ENCODE assay signal across 1 cellular context in the genomic region with DNA sequence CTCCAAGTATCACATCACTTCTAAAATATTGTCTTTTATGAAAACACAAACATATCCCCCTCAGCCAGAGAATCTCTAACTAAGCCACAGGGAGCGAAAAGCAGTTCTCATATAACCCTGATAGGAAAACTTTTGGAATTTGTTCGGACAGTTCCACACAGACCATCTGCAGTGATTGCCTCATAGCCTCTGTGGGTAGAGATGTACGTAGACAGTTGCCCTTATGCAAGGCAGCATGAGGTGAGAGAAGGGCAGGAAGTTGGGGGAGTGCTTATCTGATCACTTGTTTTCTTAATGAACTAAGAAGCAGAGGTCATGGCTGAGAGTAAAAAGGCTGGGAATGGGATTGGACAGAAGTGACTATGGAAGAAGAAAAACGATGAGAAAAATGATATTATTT.
TF ChIP-seq lines count a peak whose summit lies in the region.

No MANE protein-coding gene starts in this region.

TF ChIP-seq in HepG2, 621 proteins besides CTCF, POLR2A, EP300 and RAD21 (continued from another document and continues in another):
- TF ChIP-seq MLLT10 (CRISPR knock-in tag; IDR thresholded peaks at IDR 0.05) = no peak
- TF ChIP-seq BRD4 (CRISPR knock-in tag; IDR thresholded peaks at IDR 0.05) = no peak
- peak; percentile 98 for TF ChIP-seq GFI1 (CRISPR knock-in tag; IDR thresholded peaks at IDR 0.05; ENCODE audit: borderline replicate concordance)
- TF ChIP-seq PRMT3 (CRISPR knock-in tag; IDR thresholded peaks at IDR 0.05; ENCODE audit: borderline replicate concordance, low read depth) = no peak
- TF ChIP-seq, protein P1, sequence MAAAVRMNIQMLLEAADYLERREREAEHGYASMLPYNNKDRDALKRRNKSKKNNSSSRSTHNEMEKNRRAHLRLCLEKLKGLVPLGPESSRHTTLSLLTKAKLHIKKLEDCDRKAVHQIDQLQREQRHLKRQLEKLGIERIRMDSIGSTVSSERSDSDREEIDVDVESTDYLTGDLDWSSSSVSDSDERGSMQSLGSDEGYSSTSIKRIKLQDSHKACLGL (CRISPR knock-in tag; IDR thresholded peaks at IDR 0.05) = no peak
- no peak for TF ChIP-seq EEA1 (CRISPR knock-in tag; IDR thresholded peaks at IDR 0.05; ENCODE audit: borderline replicate concordance)
- TF ChIP-seq ZSCAN22 (CRISPR knock-in tag; IDR thresholded peaks at IDR 0.05) = no peak
- TF ChIP-seq ZNF124 (CRISPR knock-in tag; IDR thresholded peaks at IDR 0.05) = peak; percentile 99
- TF ChIP-seq, protein P2, sequence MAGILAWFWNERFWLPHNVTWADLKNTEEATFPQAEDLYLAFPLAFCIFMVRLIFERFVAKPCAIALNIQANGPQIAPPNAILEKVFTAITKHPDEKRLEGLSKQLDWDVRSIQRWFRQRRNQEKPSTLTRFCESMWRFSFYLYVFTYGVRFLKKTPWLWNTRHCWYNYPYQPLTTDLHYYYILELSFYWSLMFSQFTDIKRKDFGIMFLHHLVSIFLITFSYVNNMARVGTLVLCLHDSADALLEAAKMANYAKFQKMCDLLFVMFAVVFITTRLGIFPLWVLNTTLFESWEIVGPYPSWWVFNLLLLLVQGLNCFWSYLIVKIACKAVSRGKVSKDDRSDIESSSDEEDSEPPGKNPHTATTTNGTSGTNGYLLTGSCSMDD (CRISPR knock-in tag; IDR thresholded peaks at IDR 0.05) = no peak
- TF ChIP-seq ATM (IDR thresholded peaks at IDR 0.05; ENCODE audit: borderline replicate concordance) = peak; percentile 98; the same call in 1 of the 2 replicates
- no peak; the same call in 1 of the 2 replicates for TF ChIP-seq ZNF350 (CRISPR knock-in tag; IDR thresholded peaks at IDR 0.05; ENCODE audit: borderline replicate concordance, low read depth)
- TF ChIP-seq MIXL1 (CRISPR knock-in tag; IDR thresholded peaks at IDR 0.05) = peak; percentile 100
- TF ChIP-seq CBFB (CRISPR knock-in tag; IDR thresholded peaks at IDR 0.05) = no peak; the same call in 1 of the 2 replicates
- TF ChIP-seq, protein P3, sequence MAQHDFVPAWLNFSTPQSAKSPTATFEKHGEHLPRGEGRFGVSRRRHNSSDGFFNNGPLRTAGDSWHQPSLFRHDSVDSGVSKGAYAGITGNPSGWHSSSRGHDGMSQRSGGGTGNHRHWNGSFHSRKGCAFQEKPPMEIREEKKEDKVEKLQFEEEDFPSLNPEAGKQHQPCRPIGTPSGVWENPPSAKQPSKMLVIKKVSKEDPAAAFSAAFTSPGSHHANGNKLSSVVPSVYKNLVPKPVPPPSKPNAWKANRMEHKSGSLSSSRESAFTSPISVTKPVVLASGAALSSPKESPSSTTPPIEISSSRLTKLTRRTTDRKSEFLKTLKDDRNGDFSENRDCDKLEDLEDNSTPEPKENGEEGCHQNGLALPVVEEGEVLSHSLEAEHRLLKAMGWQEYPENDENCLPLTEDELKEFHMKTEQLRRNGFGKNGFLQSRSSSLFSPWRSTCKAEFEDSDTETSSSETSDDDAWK (CRISPR knock-in tag; IDR thresholded peaks at IDR 0.05) = no peak
- TF ChIP-seq ZBTB42 (CRISPR knock-in tag; IDR thresholded peaks at IDR 0.05) = no peak
- TF ChIP-seq ETV5 (CRISPR knock-in tag; IDR thresholded peaks at IDR 0.05; ENCODE audit: borderline replicate concordance) = peak; percentile 99
- peak; percentile 96 for TF ChIP-seq HMG20B (CRISPR knock-in tag; conservative IDR thresholded peaks at IDR 0.05)
- TF ChIP-seq, protein P4, sequence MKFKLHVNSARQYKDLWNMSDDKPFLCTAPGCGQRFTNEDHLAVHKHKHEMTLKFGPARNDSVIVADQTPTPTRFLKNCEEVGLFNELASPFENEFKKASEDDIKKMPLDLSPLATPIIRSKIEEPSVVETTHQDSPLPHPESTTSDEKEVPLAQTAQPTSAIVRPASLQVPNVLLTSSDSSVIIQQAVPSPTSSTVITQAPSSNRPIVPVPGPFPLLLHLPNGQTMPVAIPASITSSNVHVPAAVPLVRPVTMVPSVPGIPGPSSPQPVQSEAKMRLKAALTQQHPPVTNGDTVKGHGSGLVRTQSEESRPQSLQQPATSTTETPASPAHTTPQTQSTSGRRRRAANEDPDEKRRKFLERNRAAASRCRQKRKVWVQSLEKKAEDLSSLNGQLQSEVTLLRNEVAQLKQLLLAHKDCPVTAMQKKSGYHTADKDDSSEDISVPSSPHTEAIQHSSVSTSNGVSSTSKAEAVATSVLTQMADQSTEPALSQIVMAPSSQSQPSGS (CRISPR knock-in tag; IDR thresholded peaks at IDR 0.05) = peak; percentile 97
- no peak for TF ChIP-seq RBAK (CRISPR knock-in tag; IDR thresholded peaks at IDR 0.05)
- no peak; the same call in 1 of the 2 replicates for TF ChIP-seq ZBTB8A (CRISPR knock-in tag; IDR thresholded peaks at IDR 0.05; ENCODE audit: borderline replicate concordance, low read depth)
- TF ChIP-seq, protein P5, sequence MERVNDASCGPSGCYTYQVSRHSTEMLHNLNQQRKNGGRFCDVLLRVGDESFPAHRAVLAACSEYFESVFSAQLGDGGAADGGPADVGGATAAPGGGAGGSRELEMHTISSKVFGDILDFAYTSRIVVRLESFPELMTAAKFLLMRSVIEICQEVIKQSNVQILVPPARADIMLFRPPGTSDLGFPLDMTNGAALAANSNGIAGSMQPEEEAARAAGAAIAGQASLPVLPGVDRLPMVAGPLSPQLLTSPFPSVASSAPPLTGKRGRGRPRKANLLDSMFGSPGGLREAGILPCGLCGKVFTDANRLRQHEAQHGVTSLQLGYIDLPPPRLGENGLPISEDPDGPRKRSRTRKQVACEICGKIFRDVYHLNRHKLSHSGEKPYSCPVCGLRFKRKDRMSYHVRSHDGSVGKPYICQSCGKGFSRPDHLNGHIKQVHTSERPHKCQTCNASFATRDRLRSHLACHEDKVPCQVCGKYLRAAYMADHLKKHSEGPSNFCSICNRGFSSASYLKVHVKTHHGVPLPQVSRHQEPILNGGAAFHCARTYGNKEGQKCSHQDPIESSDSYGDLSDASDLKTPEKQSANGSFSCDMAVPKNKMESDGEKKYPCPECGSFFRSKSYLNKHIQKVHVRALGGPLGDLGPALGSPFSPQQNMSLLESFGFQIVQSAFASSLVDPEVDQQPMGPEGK (CRISPR knock-in tag; IDR thresholded peaks at IDR 0.05) = peak; percentile 95
- no peak for TF ChIP-seq GTF2F1 (IDR thresholded peaks at IDR 0.05; ENCODE audit: low read length)
- no peak for TF ChIP-seq PAX8 (CRISPR knock-in tag; IDR thresholded peaks at IDR 0.05; ENCODE audit: borderline replicate concordance)
- peak; percentile 71; the same call in 1 of the 2 replicates for TF ChIP-seq ZNF652 (CRISPR knock-in tag; IDR thresholded peaks at IDR 0.05; ENCODE audit: borderline replicate concordance, low read depth)
- 0 out of 2 replicates have a peak, but pooled peaks have one; percentile 81 for TF ChIP-seq ZNF136 (CRISPR knock-in tag; IDR thresholded peaks at IDR 0.05; ENCODE audit: low read depth)
- TF ChIP-seq TGIF2 (CRISPR knock-in tag; IDR thresholded peaks at IDR 0.05) = peak; percentile 60; the same call in 1 of the 2 replicates
- TF ChIP-seq ADNP (CRISPR knock-in tag; IDR thresholded peaks at IDR 0.05) = no peak
- TF ChIP-seq, protein P6, sequence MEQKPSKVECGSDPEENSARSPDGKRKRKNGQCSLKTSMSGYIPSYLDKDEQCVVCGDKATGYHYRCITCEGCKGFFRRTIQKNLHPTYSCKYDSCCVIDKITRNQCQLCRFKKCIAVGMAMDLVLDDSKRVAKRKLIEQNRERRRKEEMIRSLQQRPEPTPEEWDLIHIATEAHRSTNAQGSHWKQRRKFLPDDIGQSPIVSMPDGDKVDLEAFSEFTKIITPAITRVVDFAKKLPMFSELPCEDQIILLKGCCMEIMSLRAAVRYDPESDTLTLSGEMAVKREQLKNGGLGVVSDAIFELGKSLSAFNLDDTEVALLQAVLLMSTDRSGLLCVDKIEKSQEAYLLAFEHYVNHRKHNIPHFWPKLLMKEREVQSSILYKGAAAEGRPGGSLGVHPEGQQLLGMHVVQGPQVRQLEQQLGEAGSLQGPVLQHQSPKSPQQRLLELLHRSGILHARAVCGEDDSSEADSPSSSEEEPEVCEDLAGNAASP (CRISPR knock-in tag; IDR thresholded peaks at IDR 0.05; ENCODE audit: borderline replicate concordance) = peak; percentile 98
- no peak for TF ChIP-seq ATF7-NPFF (CRISPR knock-in tag; IDR thresholded peaks at IDR 0.05; ENCODE audit: low read depth)
- no peak for TF ChIP-seq SNAI1 (CRISPR knock-in tag; IDR thresholded peaks at IDR 0.05; ENCODE audit: borderline replicate concordance)
- TF ChIP-seq SYNCRIP (IDR thresholded peaks at IDR 0.05; ENCODE audit: insufficient read depth, low read depth, low read length) = no peak
- TF ChIP-seq ZNF317 (CRISPR knock-in tag; IDR thresholded peaks at IDR 0.05) = peak; percentile 97
- TF ChIP-seq IKZF4 (CRISPR knock-in tag; IDR thresholded peaks at IDR 0.05; ENCODE audit: borderline replicate concordance, low read depth, not compliant biosample characterization) = no peak
- TF ChIP-seq ZNF761 (CRISPR knock-in tag; conservative IDR thresholded peaks at IDR 0.05) = 0 out of 2 replicates have a peak, but pooled peaks have one; percentile 25
- no peak for TF ChIP-seq ZNF256 (CRISPR knock-in tag; conservative IDR thresholded peaks at IDR 0.05)
- no peak; the same call in 1 of the 2 replicates for TF ChIP-seq ZNF605 (CRISPR knock-in tag; IDR thresholded peaks at IDR 0.05)
- TF ChIP-seq, protein P7, sequence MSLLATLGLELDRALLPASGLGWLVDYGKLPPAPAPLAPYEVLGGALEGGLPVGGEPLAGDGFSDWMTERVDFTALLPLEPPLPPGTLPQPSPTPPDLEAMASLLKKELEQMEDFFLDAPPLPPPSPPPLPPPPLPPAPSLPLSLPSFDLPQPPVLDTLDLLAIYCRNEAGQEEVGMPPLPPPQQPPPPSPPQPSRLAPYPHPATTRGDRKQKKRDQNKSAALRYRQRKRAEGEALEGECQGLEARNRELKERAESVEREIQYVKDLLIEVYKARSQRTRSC (CRISPR knock-in tag; IDR thresholded peaks at IDR 0.05; ENCODE audit: low read depth) = no peak
- TF ChIP-seq ZNF850 (CRISPR knock-in tag; conservative IDR thresholded peaks at IDR 0.05) = no peak; the same call in 1 of the 2 replicates
- TF ChIP-seq HOXA9 (CRISPR knock-in tag; IDR thresholded peaks at IDR 0.05; ENCODE audit: borderline replicate concordance) = no peak
- TF ChIP-seq GABPB1 (CRISPR knock-in tag; IDR thresholded peaks at IDR 0.05) = peak; percentile 72; the same call in 1 of the 2 replicates
- TF ChIP-seq, protein P8, sequence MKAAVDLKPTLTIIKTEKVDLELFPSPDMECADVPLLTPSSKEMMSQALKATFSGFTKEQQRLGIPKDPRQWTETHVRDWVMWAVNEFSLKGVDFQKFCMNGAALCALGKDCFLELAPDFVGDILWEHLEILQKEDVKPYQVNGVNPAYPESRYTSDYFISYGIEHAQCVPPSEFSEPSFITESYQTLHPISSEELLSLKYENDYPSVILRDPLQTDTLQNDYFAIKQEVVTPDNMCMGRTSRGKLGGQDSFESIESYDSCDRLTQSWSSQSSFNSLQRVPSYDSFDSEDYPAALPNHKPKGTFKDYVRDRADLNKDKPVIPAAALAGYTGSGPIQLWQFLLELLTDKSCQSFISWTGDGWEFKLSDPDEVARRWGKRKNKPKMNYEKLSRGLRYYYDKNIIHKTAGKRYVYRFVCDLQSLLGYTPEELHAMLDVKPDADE (CRISPR knock-in tag; IDR thresholded peaks at IDR 0.05) = no peak
- no peak for TF ChIP-seq BRCA1 (CRISPR knock-in tag; IDR thresholded peaks at IDR 0.05)
- TF ChIP-seq, protein P9, sequence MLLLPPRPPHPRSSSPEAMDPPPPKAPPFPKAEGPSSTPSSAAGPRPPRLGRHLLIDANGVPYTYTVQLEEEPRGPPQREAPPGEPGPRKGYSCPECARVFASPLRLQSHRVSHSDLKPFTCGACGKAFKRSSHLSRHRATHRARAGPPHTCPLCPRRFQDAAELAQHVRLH (CRISPR knock-in tag; IDR thresholded peaks at IDR 0.05; ENCODE audit: borderline replicate concordance, low read depth) = peak; percentile 77; the same call in 1 of the 2 replicates
- TF ChIP-seq BHLHE40 (IDR thresholded peaks at IDR 0.05; ENCODE audit: low read length) = no peak
- no peak for TF ChIP-seq U2AF1 (optimal IDR thresholded peaks at IDR 0.05; ENCODE audit: low read depth, low read length)
- peak; percentile 71; the same call in 1 of the 2 replicates for TF ChIP-seq SPEN (CRISPR knock-in tag; IDR thresholded peaks at IDR 0.05; ENCODE audit: low read depth)
- TF ChIP-seq ZNF530 (CRISPR knock-in tag; IDR thresholded peaks at IDR 0.05; ENCODE audit: low read depth) = no peak
- TF ChIP-seq, protein P10, sequence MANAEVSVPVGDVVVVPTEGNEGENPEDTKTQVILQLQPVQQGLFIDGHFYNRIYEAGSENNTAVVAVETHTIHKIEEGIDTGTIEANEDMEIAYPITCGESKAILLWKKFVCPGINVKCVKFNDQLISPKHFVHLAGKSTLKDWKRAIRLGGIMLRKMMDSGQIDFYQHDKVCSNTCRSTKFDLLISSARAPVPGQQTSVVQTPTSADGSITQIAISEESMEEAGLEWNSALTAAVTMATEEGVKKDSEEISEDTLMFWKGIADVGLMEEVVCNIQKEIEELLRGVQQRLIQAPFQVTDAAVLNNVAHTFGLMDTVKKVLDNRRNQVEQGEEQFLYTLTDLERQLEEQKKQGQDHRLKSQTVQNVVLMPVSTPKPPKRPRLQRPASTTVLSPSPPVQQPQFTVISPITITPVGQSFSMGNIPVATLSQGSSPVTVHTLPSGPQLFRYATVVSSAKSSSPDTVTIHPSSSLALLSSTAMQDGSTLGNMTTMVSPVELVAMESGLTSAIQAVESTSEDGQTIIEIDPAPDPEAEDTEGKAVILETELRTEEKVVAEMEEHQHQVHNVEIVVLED (CRISPR knock-in tag; IDR thresholded peaks at IDR 0.05; ENCODE audit: borderline replicate concordance) = peak; percentile 43; the same call in 1 of the 2 replicates
- TF ChIP-seq, protein P11, sequence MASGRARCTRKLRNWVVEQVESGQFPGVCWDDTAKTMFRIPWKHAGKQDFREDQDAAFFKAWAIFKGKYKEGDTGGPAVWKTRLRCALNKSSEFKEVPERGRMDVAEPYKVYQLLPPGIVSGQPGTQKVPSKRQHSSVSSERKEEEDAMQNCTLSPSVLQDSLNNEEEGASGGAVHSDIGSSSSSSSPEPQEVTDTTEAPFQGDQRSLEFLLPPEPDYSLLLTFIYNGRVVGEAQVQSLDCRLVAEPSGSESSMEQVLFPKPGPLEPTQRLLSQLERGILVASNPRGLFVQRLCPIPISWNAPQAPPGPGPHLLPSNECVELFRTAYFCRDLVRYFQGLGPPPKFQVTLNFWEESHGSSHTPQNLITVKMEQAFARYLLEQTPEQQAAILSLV (CRISPR knock-in tag; IDR thresholded peaks at IDR 0.05; ENCODE audit: borderline replicate concordance) = no peak; the same call in 1 of the 2 replicates
- TF ChIP-seq, protein P12, sequence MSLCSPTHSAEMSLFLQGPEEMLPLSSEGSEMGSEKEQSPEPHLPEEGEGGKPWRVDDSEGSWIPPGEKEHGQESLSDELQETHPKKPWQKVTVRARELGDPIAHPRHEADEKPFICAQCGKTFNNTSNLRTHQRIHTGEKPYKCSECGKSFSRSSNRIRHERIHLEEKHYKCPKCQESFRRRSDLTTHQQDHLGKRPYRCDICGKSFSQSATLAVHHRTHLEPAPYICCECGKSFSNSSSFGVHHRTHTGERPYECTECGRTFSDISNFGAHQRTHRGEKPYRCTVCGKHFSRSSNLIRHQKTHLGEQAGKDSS (CRISPR knock-in tag; IDR thresholded peaks at IDR 0.05; ENCODE audit: borderline replicate concordance, low read depth) = peak; percentile 61
- TF ChIP-seq HES4 (CRISPR knock-in tag; IDR thresholded peaks at IDR 0.05; ENCODE audit: borderline replicate concordance) = no peak
- peak; percentile 49; the same call in 1 of the 2 replicates for TF ChIP-seq TSC22D2 (CRISPR knock-in tag; IDR thresholded peaks at IDR 0.05; ENCODE audit: borderline replicate concordance)
